Comparison of ENCODE assay signal across 8 cellular contexts in the genomic region with DNA sequence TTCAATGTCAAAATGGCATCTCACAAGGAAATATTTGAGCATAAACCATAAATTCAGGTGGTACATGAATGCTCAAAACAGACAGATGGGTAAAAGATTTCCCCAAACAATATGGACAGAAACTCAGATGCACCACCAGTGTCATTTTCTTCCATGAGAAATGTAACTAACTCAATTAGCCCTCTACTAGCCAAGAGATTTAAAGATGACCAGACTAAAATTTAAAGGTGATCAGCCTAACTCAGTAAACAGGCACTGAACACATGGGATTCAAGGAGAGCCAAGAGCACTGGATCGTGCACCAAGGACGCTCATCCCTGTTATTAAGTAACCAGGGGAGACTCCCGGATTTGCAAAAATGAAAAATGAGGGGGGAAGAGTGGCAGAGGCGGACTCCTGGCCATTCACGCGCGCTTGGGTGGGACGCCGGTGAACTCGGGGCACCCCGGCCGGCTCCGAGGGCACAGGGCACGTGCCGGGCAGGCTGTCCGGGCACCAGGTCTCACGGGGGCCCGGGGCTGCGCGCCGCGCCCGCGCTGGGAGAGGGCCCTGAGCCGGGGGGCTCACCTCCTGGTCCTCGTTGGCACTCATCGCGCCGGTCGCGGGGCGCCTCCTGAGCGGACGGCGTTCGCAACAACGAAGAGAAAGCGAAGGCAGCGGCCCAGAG. TPM values are rescaled to one million over a fixed set of nuclear protein-coding genes. Genes with fewer than 3 reads are reported as not detected.
DNase-seq lines count a peak whose midpoint lies in the region; ATAC-seq and TF ChIP-seq lines count a peak whose summit lies in the region.

No MANE protein-coding gene starts in this region.

- TF ChIP-seq CTCF in CD8-positive, alpha-beta T cell (IDR thresholded peaks at IDR 0.05) = no peak
- no peak for TF ChIP-seq CTCF in LNCaP clone FGC (IDR thresholded peaks at IDR 0.05; ENCODE audit: control insufficient read depth, extremely low read depth, insufficient read depth)
- no peak for TF ChIP-seq CTCF in osteocyte (IDR thresholded peaks at IDR 0.05)

- H3K4me3 ChIP-seq in CD8-positive, alpha-beta T cell (ENCODE audit: low read depth, low read length) = peak overlapping the region; percentile 83
- H3K4me3 ChIP-seq in LNCaP clone FGC (ENCODE audit: low read depth, low read length) = peak overlapping the region; percentile 70

- peaks cover 24% of the 10 kb centered on the region for H3K36me3 Mint-ChIP-seq in CD8-positive, alpha-beta T cell
- H3K36me3 Mint-ChIP-seq in activated T-cell treated with anti-CD3 and anti-CD28 coated beads, Interleukin-2, amount 50 U/mL, for 72 hours (ENCODE audit: insufficient read depth in 2 of 2) = peaks cover 2 to 6% of the 10 kb centered on the region in 2 donors
- H3K36me3 Mint-ChIP-seq in osteocyte (ENCODE audit: unreplicated experiment) = peaks cover 7% of the 10 kb centered on the region

- peaks cover 42% of the 10 kb centered on the region for H3K4me1 Mint-ChIP-seq in CD8-positive, alpha-beta T cell (ENCODE audit: low read depth)
- peaks cover 41% of the 10 kb centered on the region for H3K4me1 Mint-ChIP-seq in activated T-cell treated with anti-CD3 and anti-CD28 coated beads, Interleukin-2, amount 50 U/mL, for 72 hours (ENCODE audit: low read depth)
- peaks cover 32% of the 10 kb centered on the region for H3K4me1 Mint-ChIP-seq in osteocyte (ENCODE audit: unreplicated experiment)

- H3K9me3 ChIP-seq in CD8-positive, alpha-beta T cell (ENCODE audit: low read length) = no peaks in the 10 kb centered on the region

- CTCF ChIA-PET in CD8-positive, alpha-beta T cell (lab: Charles Lee) = interaction anchor here (1.3 kb wide), 1 partner anchor 153 kb away, joined by 3 read pairs; no protein-coding TSS in a partner anchor

- DNase-seq in CD8-positive, alpha-beta T cell = peak in 4 of 7 experiments; percentile 5 to 58 (median 23)
- DNase-seq in LNCaP clone FGC (ENCODE audit: low read depth) (no peak), germinal center (ENCODE audit: low spot score) (peak; percentile 50), osteocyte (ENCODE audit: extremely low spot score, unreplicated experiment) (no peak), posterior vena cava (ENCODE audit: low spot score) (no peak), NCI-H128 (lab: John Stamatoyannopoulos, UW; ENCODE audit: unreplicated experiment) (no peak)
- peak; percentile 23 to 43 for DNase-seq in activated T-cell treated with anti-CD3 and anti-CD28 coated beads, Interleukin-2, amount 50 U/mL, for 72 hours

- POLR2A ChIA-PET in CD8-positive, alpha-beta T cell (lab: Charles Lee) = interaction anchor here (1.2 to 1.8 kb wide), 2 partner anchors 214 to 742 kb away, joined by 3 to 13 read pairs; a partner anchor contains a TSS

- H3K27ac ChIP-seq in CD8-positive, alpha-beta T cell (ENCODE audit: low read depth, low read length) = peak overlapping the region; percentile 89

- intact Hi-C loops in CD8-positive, alpha-beta T cell (cut with DNase I, micrococcal nuclease) = loop anchor here (1.0 to 10.0 kb wide), 13 partner anchors 62 to 1546 kb away; a partner anchor contains a TSS
- intact Hi-C loops in posterior vena cava (cut with DNase I) = loop anchor here in 1 of 2 donors (5.0 kb wide), 1 partner anchor 156 kb away; no protein-coding TSS in a partner anchor

- no peaks in the 10 kb centered on the region for H3K9me3 Mint-ChIP-seq in CD8-positive, alpha-beta T cell
- no peaks in the 10 kb centered on the region for H3K9me3 Mint-ChIP-seq in activated T-cell treated with anti-CD3 and anti-CD28 coated beads, Interleukin-2, amount 50 U/mL, for 72 hours
- no peaks in the 10 kb centered on the region for H3K9me3 Mint-ChIP-seq in osteocyte (ENCODE audit: unreplicated experiment)

- no peaks in the 10 kb centered on the region for H3K27me3 ChIP-seq in CD8-positive, alpha-beta T cell (ENCODE audit: insufficient read depth, low read length)

- H3K27ac Mint-ChIP-seq in CD8-positive, alpha-beta T cell = peak overlapping the region; percentile 91
- H3K27ac Mint-ChIP-seq in activated T-cell treated with anti-CD3 and anti-CD28 coated beads, Interleukin-2, amount 50 U/mL, for 72 hours = peak overlapping the region; percentile 98
- H3K27ac Mint-ChIP-seq in osteocyte (ENCODE audit: unreplicated experiment) = peak overlapping the region; percentile 90

- no peak for ATAC-seq in CD8-positive, alpha-beta T cell
- peak; percentile 29 for ATAC-seq in GM19467 (IDR thresholded peaks at IDR 0.05; ENCODE audit: unreplicated experiment)
- ATAC-seq in activated T-cell treated with anti-CD3 and anti-CD28 coated beads, Interleukin-2, amount 50 U/mL, for 72 hours (replicated peaks in 1 of 2) = no peak

- no peaks in the 10 kb centered on the region for H3K36me3 ChIP-seq in CD8-positive, alpha-beta T cell (ENCODE audit: insufficient read depth, low read length)

- H3K4me3 Mint-ChIP-seq in CD8-positive, alpha-beta T cell = peak overlapping the region; percentile 92
- peak overlapping the region; percentile 84 to 91 for H3K4me3 Mint-ChIP-seq in activated T-cell treated with anti-CD3 and anti-CD28 coated beads, Interleukin-2, amount 50 U/mL, for 72 hours
- H3K4me3 Mint-ChIP-seq in osteocyte (ENCODE audit: unreplicated experiment) = peak overlapping the region; percentile 90

- H3K4me1 ChIP-seq in CD8-positive, alpha-beta T cell (ENCODE audit: insufficient read depth, low read length) = peaks cover 25% of the 10 kb centered on the region

- no peaks in the 10 kb centered on the region for H3K27me3 Mint-ChIP-seq in CD8-positive, alpha-beta T cell (ENCODE audit: low read depth)
- H3K27me3 Mint-ChIP-seq in activated T-cell treated with anti-CD3 and anti-CD28 coated beads, Interleukin-2, amount 50 U/mL, for 72 hours (ENCODE audit: low read depth) = no peaks in the 10 kb centered on the region
- no peaks in the 10 kb centered on the region for H3K27me3 Mint-ChIP-seq in osteocyte (ENCODE audit: unreplicated experiment)

RNA-seq across cellular contexts. Expression of a gene that starts 0.5 kb away (rescaled TPM):
- total RNA-seq in CD8-positive, alpha-beta T cell = 10 to 100 TPM in 1 of 2 experiments, 1 to 10 TPM in 1; 9.0 to 12.1 TPM
- 10 to 100 TPM; 16.0 to 17.1 TPM for total RNA-seq in activated T-cell treated with anti-CD3 and anti-CD28 coated beads, Interleukin-2, amount 50 U/mL, for 72 hours
- 19.3 and 20.6 TPM in 2 replicates for total RNA-seq in osteocyte
- 10 to 100 TPM; 16.8 to 18.2 TPM for total RNA-seq in posterior vena cava

RNA-seq across cellular contexts. Expression of a gene that starts 0.6 kb away (rescaled TPM):
- total RNA-seq in CD8-positive, alpha-beta T cell = 10 to 100 TPM; 14.7 to 22.1 TPM
- 10 to 100 TPM; 33.2 to 36.8 TPM for total RNA-seq in activated T-cell treated with anti-CD3 and anti-CD28 coated beads, Interleukin-2, amount 50 U/mL, for 72 hours
- total RNA-seq in osteocyte = 37.3 and 43.0 TPM in 2 replicates
- total RNA-seq in posterior vena cava = 10 to 100 TPM; 35.1 to 36.7 TPM

Comparison
In these comparisons a context has a peak if more than half of its experiments do, and no peak if none do; other contexts are left out.
1. DNase-seq: peak in CD8-positive, alpha-beta T cell (4 of 7), activated T-cell treated with anti-CD3 and anti-CD28 coated beads, Interleukin-2, amount 50 U/mL, for 72 hours (2 of 2) and germinal center (single experiment); none in LNCaP clone FGC (single experiment), osteocyte (single experiment), posterior vena cava (single experiment) and NCI-H128 (single experiment).
2. Peak in every context shown above with its lines, with median percentiles within 50 percentile points of each other: H3K27ac Mint-ChIP-seq and H3K4me3 Mint-ChIP-seq.